In the genomic region with DNA sequence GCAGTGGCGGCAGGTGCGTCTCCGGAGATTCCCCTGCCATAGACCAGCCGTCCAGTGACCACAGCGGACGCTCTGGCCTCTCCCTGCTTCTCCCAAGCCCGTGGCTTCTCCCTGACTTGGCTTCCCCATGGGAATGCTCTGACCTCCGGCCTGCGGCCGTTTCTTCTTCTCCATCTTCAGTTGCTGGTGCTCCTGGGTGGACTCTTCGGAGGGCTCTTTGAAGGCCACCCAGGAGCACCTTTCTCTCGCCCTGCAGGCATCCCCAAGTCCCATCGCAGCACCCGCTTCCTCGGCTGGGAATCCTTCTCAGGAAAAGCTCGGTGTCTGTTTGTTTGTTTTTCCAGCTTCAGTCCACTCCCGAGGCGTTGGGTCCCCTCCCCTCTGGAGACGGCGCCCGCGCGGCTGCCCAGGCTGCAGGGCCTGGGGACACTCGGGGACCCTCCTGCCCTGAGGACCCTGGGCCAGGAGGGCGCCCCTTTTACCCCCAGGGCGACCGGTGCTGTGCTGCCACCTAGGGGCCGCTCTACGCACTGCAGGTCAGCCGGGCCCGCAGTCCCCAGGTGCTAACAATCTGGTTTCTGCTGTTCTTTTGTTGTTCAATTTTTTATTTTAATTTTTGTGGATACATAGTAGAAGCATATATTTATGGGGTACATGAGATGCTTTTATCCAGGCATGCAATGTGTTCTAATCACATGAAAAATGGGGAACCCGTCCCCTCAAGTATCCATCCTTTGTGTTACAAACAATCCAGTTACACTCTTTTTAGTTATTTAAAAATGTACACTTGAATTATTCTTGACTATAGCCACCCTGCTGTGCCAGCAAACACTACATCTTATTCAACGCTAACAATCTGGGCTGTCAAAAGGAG, we compare ENCODE assay signal across 8 cellular contexts.
DNase-seq lines count a peak whose midpoint lies in the region; ATAC-seq, FAIRE-seq and TF ChIP-seq lines count a peak whose summit lies in the region.

No MANE protein-coding gene starts in this region.

- H3K36me3 Mint-ChIP-seq in Caco-2 (ENCODE audit: insufficient read depth, unreplicated experiment) (no peaks in the 10 kb centered on the region), T-helper 17 cell (ENCODE audit: low read depth) (no peaks in the 10 kb centered on the region)
- H3K36me3 Mint-ChIP-seq in activated CD8-positive, alpha-beta T cell treated with anti-CD3 and anti-CD28 coated beads, Interleukin-2, amount 10 ng/mL, durations not matched to agents 7 days and 5 days (ENCODE audit: low read depth), result no peaks in the 10 kb centered on the region

- no peak overlapping the region for H3K4me3 ChIP-seq in Caco-2 (ENCODE audit: low read depth, low read length)

- H3K9me3 ChIP-seq in Caco-2 (no peaks in the 10 kb centered on the region), T-helper 17 cell (ENCODE audit: control insufficient read depth, low read length, poor library complexity, severe bottlenecking) (no peaks in the 10 kb centered on the region)

- CTCF ChIA-PET in Caco-2 (lab: Charles Lee), result interaction anchor here (0.7 kb wide), 1 partner anchor 62 kb away, joined by 3 read pairs; no protein-coding TSS in a partner anchor
- CTCF ChIA-PET in activated CD8-positive, alpha-beta T cell treated with anti-CD3 and anti-CD28 coated beads, Interleukin-2, amount 10 ng/mL, durations not matched to agents 7 days and 5 days (lab: Charles Lee), result interaction anchor here (1.3 to 2.0 kb wide), 2 partner anchors 9 to 29 kb away, joined by 6 read pairs; no protein-coding TSS in a partner anchor

- H3K27me3 ChIP-seq in Caco-2 (replicated peaks; ENCODE audit: control insufficient read depth, insufficient read depth, low read length), result no peaks in the 10 kb centered on the region

- H3K4me3 Mint-ChIP-seq in Caco-2 (ENCODE audit: unreplicated experiment), result no peak overlapping the region
- no peak overlapping the region for H3K4me3 Mint-ChIP-seq in activated CD8-positive, alpha-beta T cell treated with anti-CD3 and anti-CD28 coated beads, Interleukin-2, amount 10 ng/mL, durations not matched to agents 7 days and 5 days
- H3K4me3 Mint-ChIP-seq in T-helper 17 cell, result no peak overlapping the region

- H3K4me1 ChIP-seq in Caco-2, result no peaks in the 10 kb centered on the region

- peak; percentile 79 to 90 for TF ChIP-seq CTCF in Caco-2 (IDR thresholded peaks at IDR 0.05; ENCODE audit: insufficient read depth in 1 of 2, low read depth in 1 of 2, low read length in 1 of 2, severe bottlenecking in 1 of 2, unreplicated experiment in 1 of 2)

- POLR2A ChIA-PET in Caco-2 (lab: Charles Lee), result no interaction called here
- POLR2A ChIA-PET in activated CD8-positive, alpha-beta T cell treated with anti-CD3 and anti-CD28 coated beads, Interleukin-2, amount 10 ng/mL, durations not matched to agents 7 days and 5 days (lab: Charles Lee), result no interaction called here

- no peaks in the 10 kb centered on the region for H3K36me3 ChIP-seq in Caco-2 (ENCODE audit: control insufficient read depth, insufficient read depth, low read length)

- no peak for FAIRE-seq in RCC 7860 (lab: Jason Lieb, UNC)

- no TSS peak for BruUV-seq in Caco-2 (replicated peaks; lab: Mats Ljungman, UMichigan)

- peak in 1 of 2 experiments; percentile 48 for DNase-seq in Caco-2
- DNase-seq in activated CD8-positive, alpha-beta T cell treated with anti-CD3 and anti-CD28 coated beads, Interleukin-2, amount 10 ng/mL, durations not matched to agents 7 days and 5 days, result peak; percentile 21
- no peak for DNase-seq in left lobe of liver (ENCODE audit: low spot score)
- no peak for DNase-seq in T-helper 17 cell
- DNase-seq in RCC 7860 (ENCODE audit: low spot score), result no peak
- no peak for DNase-seq in DMS53 (lab: John Stamatoyannopoulos, UW)

- H3K27ac Mint-ChIP-seq in Caco-2 (ENCODE audit: unreplicated experiment), result no peak overlapping the region
- H3K27ac Mint-ChIP-seq in activated CD8-positive, alpha-beta T cell treated with anti-CD3 and anti-CD28 coated beads, Interleukin-2, amount 10 ng/mL, durations not matched to agents 7 days and 5 days, result no peak overlapping the region
- H3K27ac Mint-ChIP-seq in T-helper 17 cell, result no peak overlapping the region

- no peaks in the 10 kb centered on the region for H3K4me1 Mint-ChIP-seq in Caco-2 (ENCODE audit: low read depth, unreplicated experiment)
- H3K4me1 Mint-ChIP-seq in activated CD8-positive, alpha-beta T cell treated with anti-CD3 and anti-CD28 coated beads, Interleukin-2, amount 10 ng/mL, durations not matched to agents 7 days and 5 days (ENCODE audit: low read depth), result no peaks in the 10 kb centered on the region
- no peaks in the 10 kb centered on the region for H3K4me1 Mint-ChIP-seq in T-helper 17 cell

- peaks cover 5% of the 10 kb centered on the region for H3K27me3 Mint-ChIP-seq in Caco-2 (ENCODE audit: insufficient read depth, unreplicated experiment)
- H3K27me3 Mint-ChIP-seq in activated CD8-positive, alpha-beta T cell treated with anti-CD3 and anti-CD28 coated beads, Interleukin-2, amount 10 ng/mL, durations not matched to agents 7 days and 5 days (ENCODE audit: low read depth), result no peaks in the 10 kb centered on the region
- H3K27me3 Mint-ChIP-seq in T-helper 17 cell, result no peaks in the 10 kb centered on the region

- H3K9me3 Mint-ChIP-seq in Caco-2 (ENCODE audit: unreplicated experiment), result no peaks in the 10 kb centered on the region
- no peaks in the 10 kb centered on the region for H3K9me3 Mint-ChIP-seq in activated CD8-positive, alpha-beta T cell treated with anti-CD3 and anti-CD28 coated beads, Interleukin-2, amount 10 ng/mL, durations not matched to agents 7 days and 5 days (ENCODE audit: insufficient read depth)

- intact Hi-C loops in Caco-2 (cut with micrococcal nuclease; ENCODE audit: unreplicated experiment), result no loop called here

- peak; percentile 55 for ATAC-seq in GM21360 (IDR thresholded peaks at IDR 0.05; ENCODE audit: unreplicated experiment)
- ATAC-seq in activated CD8-positive, alpha-beta T cell treated with anti-CD3 and anti-CD28 coated beads, Interleukin-2, amount 10 ng/mL, durations not matched to agents 7 days and 5 days, result no peak
- peak; percentile 86 for ATAC-seq in left lobe of liver
- no peak for ATAC-seq in T-helper 17 cell
- no peak for ATAC-seq in GM18519 (IDR thresholded peaks at IDR 0.05; ENCODE audit: low FRiP score, unreplicated experiment)

Comparison
In these comparisons a context has a peak if more than half of its experiments do, and no peak if none do; other contexts are left out.
1. ATAC-seq: peak in GM21360 (single experiment) and left lobe of liver (single experiment); none in activated CD8-positive, alpha-beta T cell treated with anti-CD3 and anti-CD28 coated beads, Interleukin-2, amount 10 ng/mL, durations not matched to agents 7 days and 5 days (single experiment), T-helper 17 cell (single experiment) and GM18519 (single experiment).